Comparison of ENCODE assay signal across 14 cellular contexts in the genomic region with DNA sequence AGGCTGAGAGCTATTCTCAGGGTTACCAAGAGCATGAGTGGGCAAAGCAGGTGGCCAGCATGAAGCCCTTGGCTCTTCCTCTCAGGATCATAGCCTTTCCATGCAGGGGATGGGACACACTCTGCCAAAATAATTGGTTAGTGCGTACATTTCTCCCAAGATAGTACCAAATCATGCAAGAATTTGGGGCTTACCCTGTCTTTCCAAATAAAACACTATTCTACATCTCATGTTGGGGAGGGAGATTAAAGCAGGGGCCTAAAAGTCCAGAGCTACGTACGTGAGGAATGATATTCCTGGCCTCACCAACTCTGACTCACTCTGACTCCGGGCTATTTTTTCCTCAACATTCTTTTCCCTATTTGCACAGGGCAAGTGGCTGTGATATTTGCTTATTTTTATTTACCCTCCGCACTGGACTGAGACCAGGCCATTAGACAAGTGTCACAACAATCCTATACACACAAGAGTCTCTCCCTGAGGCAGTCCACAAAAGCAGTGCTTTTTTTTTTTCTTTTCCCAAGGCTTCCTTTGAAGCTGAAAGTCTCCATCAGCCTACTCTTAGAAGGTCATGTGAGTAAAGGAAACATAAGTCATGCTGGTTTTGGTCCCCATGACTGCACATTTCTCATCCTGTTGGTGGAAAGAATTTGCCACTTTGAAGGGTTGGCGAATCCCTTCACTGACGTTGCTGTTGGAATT. TPM values are rescaled to one million over a fixed set of nuclear protein-coding genes. Genes with fewer than 3 reads are reported as not detected.
DNase-seq lines count a peak whose midpoint lies in the region; ATAC-seq and TF ChIP-seq lines count a peak whose summit lies in the region.
"Had no signal": no experiment of that assay in that cellular context is flagged by ENCODE, and none has a peak within 500 bp of the region (broad histone marks: within the 10 kb centered on the region; RNA-seq: fewer than 3 reads in every experiment).

No MANE protein-coding gene starts in this region.

- no peak overlapping the region for H3K18ac ChIP-seq in trophoblast cell (ENCODE audit: low read length)

- POLR2A ChIA-PET in PC-3 (lab: Charles Lee; ENCODE audit: unreplicated experiment) = interaction anchor here (0.5 kb wide), 1 partner anchor 31 kb away, joined by 3 read pairs; no protein-coding TSS in a partner anchor

- H4K20me1 ChIP-seq in PC-3 (ENCODE audit: low read length) = no peaks in the 10 kb centered on the region

- peak overlapping the region; percentile 18 for H2AK5ac ChIP-seq in trophoblast cell (ENCODE audit: low read length)

- H4K91ac ChIP-seq in trophoblast cell (ENCODE audit: low read depth, low read length) = peak overlapping the region; percentile 67

- peak; percentile 22 for DNase-seq in DMS79 treated with DMSO at 0.1 percent for 48 hours (lab: John Stamatoyannopoulos, UW)
- peak; percentile 90 for DNase-seq in PC-3
- no peak for DNase-seq in Right ventricle myocardium superior
- DNase-seq in trophoblast cell = peak; percentile 31 to 66
- DNase-seq in AG08395 (ENCODE audit: low spot score) = no peak
- DNase-seq in amniotic stem cell (lab: John Stamatoyannopoulos, UW) = no peak
- no peak for DNase-seq in activated CD8-positive, alpha-beta memory T cell treated with anti-CD3 and anti-CD28 coated beads for 24 hours
- no peak for DNase-seq in GOT3 (lab: John Stamatoyannopoulos, UW)
- DNase-seq: caudate nucleus, COR-L47, NCI-H187, pancreas had no signal

- peak overlapping the region; percentile 88 for H2BK120ac ChIP-seq in trophoblast cell (ENCODE audit: insufficient read depth, low read length, poor library complexity)

- no peaks in the 10 kb centered on the region for H3K9me2 ChIP-seq in PC-3 (replicated peaks; ENCODE audit: low read length)

- peak overlapping the region; percentile 97 for H3K27ac ChIP-seq in PC-3 (ENCODE audit: low read length)
- H3K27ac ChIP-seq in trophoblast cell (ENCODE audit: low read depth, low read length) = peak overlapping the region; percentile 57
- H3K27ac ChIP-seq: pancreas, SK-N-MC had no signal

- BruUV-seq in PC-3 (replicated peaks; lab: Mats Ljungman, UMichigan) = TSS peak; percentile 58

- peak overlapping the region; percentile 92 for H2BK12ac ChIP-seq in trophoblast cell (ENCODE audit: low read length)

- peak overlapping the region; percentile 64 for H3K9ac ChIP-seq in PC-3 (ENCODE audit: low read length)
- no peak overlapping the region for H3K9ac ChIP-seq in trophoblast cell (ENCODE audit: low read length)

- H3K79me2 ChIP-seq in PC-3 (ENCODE audit: low read length) (no peaks in the 10 kb centered on the region), trophoblast cell (ENCODE audit: control insufficient read depth, insufficient read depth, low read length, poor library complexity) (peaks cover 1% of the 10 kb centered on the region)

- H3K27me3 ChIP-seq in PC-3 (ENCODE audit: low read length) (no peaks in the 10 kb centered on the region), trophoblast cell (ENCODE audit: insufficient read depth, low read length) (no peaks in the 10 kb centered on the region)
- H3K27me3 ChIP-seq: pancreas had no signal

- ATAC-seq in PC-3 = peak; percentile 93
- peak; percentile 75 for ATAC-seq in Right ventricle myocardium superior (ENCODE audit: poor library complexity)
- ATAC-seq: pancreas had no signal

- H3F3A ChIP-seq in PC-3 (ENCODE audit: low read length, unreplicated experiment) = no peaks in the 10 kb centered on the region

- peaks cover 38% of the 10 kb centered on the region for H3K4me1 ChIP-seq in PC-3 (ENCODE audit: insufficient read depth, low read length)
- H3K4me1 ChIP-seq in trophoblast cell (ENCODE audit: control insufficient read depth in 1 of 2, insufficient read depth in 2 of 2, low read length in 2 of 2) = peaks cover 5 to 9% of the 10 kb centered on the region in 2 experiments
- H3K4me1 ChIP-seq: pancreas had no signal

- H3K4me2 ChIP-seq in PC-3 (ENCODE audit: low read length) = peak overlapping the region; percentile 73
- H3K4me2 ChIP-seq in trophoblast cell (ENCODE audit: low read length) = no peak overlapping the region

- peak overlapping the region; percentile 24 for H3K14ac ChIP-seq in trophoblast cell (ENCODE audit: low read length)

- H3K4me3 ChIP-seq in PC-3 (ENCODE audit: low read length) = peak overlapping the region; percentile 41; the same call in 1 of the 2 replicates
- H3K4me3 ChIP-seq in trophoblast cell (ENCODE audit: low read depth, low read length) = no peak overlapping the region
- H3K4me3 ChIP-seq: pancreas, SK-N-MC had no signal

- TF ChIP-seq CTCF in PC-3 (conservative IDR thresholded peaks at IDR 0.05; ENCODE audit: low read depth, low read length) = no peak

- no peak overlapping the region for H3K23ac ChIP-seq in trophoblast cell (ENCODE audit: low read length)

- no peaks in the 10 kb centered on the region for H3K9me3 ChIP-seq in PC-3 (ENCODE audit: low read length)
- H3K9me3 ChIP-seq in trophoblast cell (ENCODE audit: insufficient read depth, low read depth, low read length) = no peaks in the 10 kb centered on the region
- H3K9me3 ChIP-seq: pancreas had no signal

- peak overlapping the region; percentile 78 for H2BK5ac ChIP-seq in trophoblast cell (ENCODE audit: low read depth, low read length, poor library complexity)

- no CpG with 5 or more reads among the region's 7 CpGs for WGBS in trophoblast cell (ENCODE audit: extremely low coverage, insufficient coverage, insufficient read length)

- peak overlapping the region; percentile 42 for H4K8ac ChIP-seq in trophoblast cell (ENCODE audit: low read depth, low read length)

- H2AFZ ChIP-seq in PC-3 (ENCODE audit: low read length) = no peak overlapping the region
- no peak overlapping the region for H2AFZ ChIP-seq in trophoblast cell (ENCODE audit: insufficient read depth, low read length, poor library complexity)

- peaks cover 17% of the 10 kb centered on the region for H3K36me3 ChIP-seq in PC-3 (ENCODE audit: low read depth, low read length)
- no peaks in the 10 kb centered on the region for H3K36me3 ChIP-seq in trophoblast cell (ENCODE audit: control insufficient read depth in 1 of 2, insufficient read depth in 2 of 2, low read length in 2 of 2)
- H3K36me3 ChIP-seq: pancreas had no signal

- CTCF ChIA-PET in PC-3 (lab: Charles Lee) = interaction anchor here (0.8 kb wide), 1 partner anchor 68 kb away, joined by 3 read pairs; no protein-coding TSS in a partner anchor

- no peak overlapping the region for H3K4ac ChIP-seq in trophoblast cell (ENCODE audit: low read depth, low read length)

- intact Hi-C loops in PC-3 (cut with micrococcal nuclease) (loop anchor here (10.0 kb wide), 1 partner anchor 54 kb away; no protein-coding TSS in a partner anchor), Right ventricle myocardium superior (cut with DNase I) (no loop called here)

- peaks cover 4% of the 10 kb centered on the region for H3K79me1 ChIP-seq in trophoblast cell (ENCODE audit: low read length)

- H4K12ac ChIP-seq in trophoblast cell (ENCODE audit: low read depth, low read length) = no peak overlapping the region

RNA-seq across cellular contexts. Expression of gene TMEM252, which starts 40.1 kb away (rescaled TPM):
- total RNA-seq in PC-3 (2014; rRNA removed) (not detected in 2 replicates), Right ventricle myocardium superior (not detected)
- not detected in 2 replicates for polyA plus RNA-seq in trophoblast cell (2013)
- total RNA-seq: activated CD8-positive, alpha-beta memory T cell treated with anti-CD3 and anti-CD28 coated beads for 36 hours; pancreas had no signal
- polyA plus RNA-seq: pancreas had no signal

Comparison
In these comparisons a context has a peak if more than half of its experiments do, and no peak if none do; other contexts are left out.
1. DNase-seq: peak in DMS79 treated with DMSO at 0.1 percent for 48 hours (single experiment), PC-3 (single experiment) and trophoblast cell (2 of 2); none in Right ventricle myocardium superior (single experiment), AG08395 (single experiment), amniotic stem cell (single experiment), activated CD8-positive, alpha-beta memory T cell treated with anti-CD3 and anti-CD28 coated beads for 24 hours (single experiment) and GOT3 (single experiment).